35 cellular contexts compared by ENCODE assay signal in the genomic region with DNA sequence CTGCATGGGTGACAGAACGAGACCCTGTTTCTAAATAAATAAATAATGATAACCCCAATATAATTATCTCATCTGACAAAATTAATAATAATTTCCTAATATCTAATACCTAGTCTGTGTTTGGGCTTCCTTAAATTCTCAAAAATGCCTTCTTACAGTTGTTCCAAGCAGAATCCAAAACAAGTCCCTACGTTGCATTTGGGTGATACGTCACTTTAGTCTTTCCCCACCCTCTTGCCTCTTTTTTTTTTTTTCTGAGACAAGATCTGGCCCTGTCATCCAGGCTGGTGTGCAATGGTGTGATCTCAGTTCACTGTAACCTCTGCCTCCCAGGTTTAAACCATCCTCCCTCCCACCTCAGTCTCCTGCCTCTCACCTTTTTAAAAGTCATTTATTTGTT.
"Had no signal": no experiment of that assay in that cellular context is flagged by ENCODE, and none has a peak within 500 bp of the region (broad histone marks: within the 10 kb centered on the region; RNA-seq: fewer than 3 reads in every experiment).

No MANE protein-coding gene starts in this region.

- H3K27me3 ChIP-seq: brain microvascular endothelial cell, MG63, Peyer's patch, SJSA1 had no signal

- H3K4me3 ChIP-seq: MG63, Peyer's patch, SJSA1 had no signal

- ATAC-seq: activated naive CD8-positive, alpha-beta T cell treated with anti-CD3 and anti-CD28 coated beads, Interleukin-2, amount 50 U/mL, for 24 hours; activated T-cell treated with anti-CD3 and anti-CD28 coated beads, Interleukin-2, amount 50 U/mL, for 4 hours; PC-3; SK-N-SH treated with all-trans-retinoic acid at 6 μM for 48 hours; T-cell had no signal

- H3K4me1 ChIP-seq: Peyer's patch had no signal

- H3K27ac ChIP-seq: brain microvascular endothelial cell, Peyer's patch, SJSA1 had no signal

- H3K9me3 ChIP-seq: MG63, Peyer's patch, SJSA1 had no signal

- DNase-seq: activated B cell treated with CpG ODN at 0.5 μM for 24 hours; activated CD4-positive, alpha-beta memory T cell treated with anti-CD3 and anti-CD28 coated beads for 36 hours; activated CD4-positive, alpha-beta T cell treated with anti-CD3 and anti-CD28 coated beads for 4 hours; activated CD4-positive, alpha-beta T cell treated with anti-CD3 and anti-CD28 coated beads, Interleukin-2, amount 50 U/mL, for 1 hour; activated CD4-positive, CD25-positive, alpha-beta regulatory T cell treated with anti-CD3 and anti-CD28 coated beads, Interleukin-2, amount 50 U/mL, for 72 hours; activated CD8-positive, alpha-beta memory T cell treated with anti-CD3 and anti-CD28 coated beads, Interleukin-2, amount 50 U/mL, for 4 hours; activated effector memory CD4-positive, alpha-beta T cell treated with Interleukin-2 at 50 U/mL for 16 hours; activated naive CD4-positive, alpha-beta T cell treated with anti-CD3 and anti-CD28 coated beads, Interleukin-2, amount 10 ng/mL, durations not matched to agents 7 days and 5 days; activated naive CD8-positive, alpha-beta T cell treated with anti-CD3 and anti-CD28 coated beads, Interleukin-2, amount 50 U/mL, for 24 hours; activated T-cell treated with anti-CD3 and anti-CD28 coated beads for 4 hours; activated T-cell treated with anti-CD3 and anti-CD28 coated beads, Interleukin-2, amount 50 U/mL, for 4 hours; anterior cingulate cortex; brain microvascular endothelial cell; central memory CD4-positive, alpha-beta T cell; Kasumi-1; MG63; NCI-H1048; NCI-H1105 treated with DMSO at 0.1 percent for 48 hours; NCI-H1436; NCI-H1694; NCI-H1930; NCI-H2081 treated with DMSO at 0.1 percent for 48 hours; NCI-H226; NCI-H524 treated with DMSO at 0.1 percent for 48 hours; NCI-H748 treated with DMSO at 0.1 percent for 48 hours; NK-92 treated with Interleukin-12 subunit alpha and Interleukin-12 subunit beta, amount 100 ng/mL, for 24 hours; PC-3; Peyer's patch; RPMI8226; SHP77 treated with DMSO at 0.1 percent for 48 hours; T-cell; T-helper 2 cell; T-helper 9 cell had no signal
